In the genomic region with DNA sequence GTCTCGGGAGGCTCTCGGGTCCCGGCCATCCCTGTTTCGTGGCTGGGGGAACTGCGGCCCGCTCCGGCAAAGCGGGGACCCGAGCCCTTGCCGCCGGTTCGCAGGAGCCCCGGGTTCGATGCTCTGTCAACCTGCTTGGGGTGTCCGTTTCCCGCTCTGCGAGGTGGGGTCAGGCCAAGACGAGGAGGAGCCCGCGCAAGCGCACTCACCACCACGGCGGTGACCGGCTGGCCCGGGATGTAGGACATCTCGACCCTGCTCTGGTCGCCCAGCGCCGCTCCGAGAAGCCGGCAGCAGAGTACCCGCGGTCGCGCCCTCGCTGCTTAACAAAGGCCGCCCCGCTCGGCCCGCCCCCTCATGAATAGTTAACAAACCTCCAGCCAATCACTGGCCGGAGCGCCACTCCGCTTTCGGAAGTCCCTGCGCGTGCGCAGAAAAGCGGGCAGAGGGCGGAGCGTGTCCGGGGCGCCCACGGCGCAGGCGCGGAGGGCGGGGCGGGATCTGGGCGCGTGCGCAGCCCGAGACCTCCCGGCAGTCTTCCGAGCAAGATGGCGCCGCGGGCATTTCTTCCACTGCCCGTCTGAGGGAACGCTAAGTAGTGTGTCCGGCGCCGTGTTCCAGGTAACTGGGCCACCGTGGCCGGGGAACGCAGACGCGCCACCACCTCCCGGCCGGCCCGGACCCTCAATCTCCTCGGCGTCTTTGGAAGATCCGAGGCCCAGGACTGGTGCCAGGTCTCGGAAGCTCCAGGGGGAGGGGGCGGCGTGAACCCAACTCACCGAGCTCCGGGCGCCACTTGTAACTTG, we compare ENCODE assay signal across 8 cellular contexts. TPM values are rescaled to one million over a fixed set of nuclear protein-coding genes. Genes with fewer than 3 reads are reported as not detected.
DNase-seq lines count a peak whose midpoint lies in the region; ATAC-seq and TF ChIP-seq lines count a peak whose summit lies in the region.

TSS of gene EMC6 (plus strand) at position 534 of the 806 bp plus-strand sequence. CDS start 335 bp downstream, outside the sequence.
A gene with protein sequence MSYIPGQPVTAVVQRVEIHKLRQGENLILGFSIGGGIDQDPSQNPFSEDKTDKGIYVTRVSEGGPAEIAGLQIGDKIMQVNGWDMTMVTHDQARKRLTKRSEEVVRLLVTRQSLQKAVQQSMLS (minus strand): TSS at position 300 of the 806 bp plus-strand sequence. CDS start 52 bp downstream, at position 248.

- no peak for TF ChIP-seq CTCF in KMS-11 (conservative IDR thresholded peaks at IDR 0.05; ENCODE audit: low read depth, low read length)
- peak in 1 of 6 experiments; percentile 12 for TF ChIP-seq CTCF in Peyer's patch (IDR thresholded peaks at IDR 0.05)

- no peaks in the 10 kb centered on the region for H4K20me1 ChIP-seq in KMS-11 (ENCODE audit: insufficient read depth)

- H3K4me1 ChIP-seq in KMS-11 (ENCODE audit: low read depth, poor library complexity, severe bottlenecking) (peaks cover 11% of the 10 kb centered on the region), Peyer's patch (peaks cover 0 to 30% (median 8%) of the 10 kb centered on the region in 4 donors), muscle layer of colon (ENCODE audit: insufficient read depth, low read length) (peaks cover 27% of the 10 kb centered on the region)

- peak within 1 kb of the TSS; percentile 58; the same call in 1 of the 2 replicates for H3K9ac ChIP-seq in KMS-11
- peak within 1 kb of the TSS; percentile 70 for H3K9ac ChIP-seq in muscle layer of colon (ENCODE audit: low read length)

- peaks cover 21% of the 10 kb centered on the region for H3K79me2 ChIP-seq in KMS-11 (ENCODE audit: insufficient read depth, low read depth)

- H3K4me3 ChIP-seq in KMS-11 (IDR thresholded peaks at IDR 0.05; ENCODE audit: insufficient read depth, low read depth, low read length) (no peak within 1 kb of the TSS), Peyer's patch (peak within 1 kb of the TSS; percentile 70 to 97 (median 92)), muscle layer of colon (ENCODE audit: low read depth in 1 of 2, low read length in 2 of 2) (peak within 1 kb of the TSS; percentile 70 to 76)

- H3K27ac ChIP-seq in KMS-11 (peak within 1 kb of the TSS; percentile 43; the same call in 1 of the 2 replicates), Peyer's patch (peak within 1 kb of the TSS; percentile 86 to 98 (median 94)), muscle layer of colon (ENCODE audit: low read depth, low read length) (peak within 1 kb of the TSS; percentile 94)

- H3K9me3 ChIP-seq in Peyer's patch, result no peaks in the 10 kb centered on the region
- H3K9me3 ChIP-seq in muscle layer of colon (ENCODE audit: low read length), result no peaks in the 10 kb centered on the region

- H3K27me3 ChIP-seq in KMS-11 (ENCODE audit: insufficient read depth, low read depth) (no peaks in the 10 kb centered on the region), Peyer's patch (no peaks in the 10 kb centered on the region), muscle layer of colon (ENCODE audit: control insufficient read depth in 1 of 2, insufficient read depth in 2 of 2, low read length in 2 of 2) (no peaks in the 10 kb centered on the region)

- no peaks in the 10 kb centered on the region for H3K36me3 ChIP-seq in KMS-11 (ENCODE audit: insufficient read depth)
- peaks cover 0 to 14% (median 0%) of the 10 kb centered on the region in 3 donors for H3K36me3 ChIP-seq in Peyer's patch
- H3K36me3 ChIP-seq in muscle layer of colon (ENCODE audit: insufficient read depth, low read length), result peaks cover 20% of the 10 kb centered on the region

- H3K4me2 ChIP-seq in KMS-11, result peak within 1 kb of the TSS; percentile 76

- peak; percentile 86 for ATAC-seq in GM21723 (IDR thresholded peaks at IDR 0.05; ENCODE audit: unreplicated experiment)
- ATAC-seq in esophagus mucosa, result peak; percentile 86

- DNase-seq in DMS53 (lab: John Stamatoyannopoulos, UW) (peak; percentile 98), Peyer's patch (peak; percentile 98 to 99 (median 99))
- DNase-seq in activated T-cell treated with anti-CD3 and anti-CD28 coated beads, Interleukin-2, amount 50 U/mL, for 48 hours, result peak; percentile 100
- DNase-seq in stimulated activated CD8-positive, alpha-beta memory T cell treated with anti-CD3 and anti-CD28 coated beads, Interleukin-7, amount 100 ng/mL, for 24 hours (ENCODE audit: low read depth), result peak; percentile 96

- peak within 1 kb of the TSS; percentile 57; the same call in 1 of the 2 replicates for H2AFZ ChIP-seq in KMS-11 (ENCODE audit: low read depth)

- peak; percentile 93 to 98 for TF ChIP-seq POLR2A in Peyer's patch (IDR thresholded peaks at IDR 0.05)

RNA-seq across cellular contexts. Expression of gene EMC6, which starts in this region (rescaled TPM):
- 10 to 100 TPM; 12.6 to 28.1 (median 21.0) TPM for total RNA-seq in Peyer's patch
- total RNA-seq in esophagus mucosa, result 35.0 TPM

RNA-seq across cellular contexts. Expression of the second gene that starts in this region (rescaled TPM):
- 100 to 1,000 TPM; 113 to 386 (median 239) TPM for total RNA-seq in Peyer's patch
- total RNA-seq in esophagus mucosa, result 209 TPM

Comparison
In these comparisons a context has a peak if more than half of its experiments do, and no peak if none do; other contexts are left out.
1. H3K27ac ChIP-seq: peak in every context shown above with its lines; median percentile 94 in muscle layer of colon; 94 in Peyer's patch; 43 in KMS-11.